In the genomic region with DNA sequence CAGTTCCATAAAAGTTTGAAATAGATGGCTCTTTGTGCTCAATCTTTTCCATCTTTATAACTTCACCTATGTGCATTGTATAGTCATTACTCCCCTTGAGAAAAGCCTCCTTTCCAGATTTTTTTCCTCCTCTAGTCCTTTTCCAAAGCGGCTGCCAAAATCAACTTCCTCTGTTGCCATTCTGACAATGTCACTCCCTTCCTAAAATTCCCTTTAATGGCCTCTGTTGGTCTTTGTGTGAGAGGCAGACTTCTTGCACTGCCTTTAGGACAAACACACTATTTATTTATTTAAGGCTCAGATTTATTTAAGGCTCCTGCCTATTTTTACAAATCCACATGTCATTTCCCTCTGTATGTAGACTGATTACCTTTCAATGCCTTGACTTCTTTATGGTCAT, we compare ENCODE assay signal across 19 cellular contexts. TPM values are rescaled to one million over a fixed set of nuclear protein-coding genes. Genes with fewer than 3 reads are reported as not detected.
A peak's percentile ranks its signal among the peaks of the same experiment; 100 is the strongest.
DNase-seq lines count a peak whose midpoint lies in the region; ATAC-seq and TF ChIP-seq lines count a peak whose summit lies in the region.
"Had no signal": no experiment of that assay in that cellular context is flagged by ENCODE, and none has a peak within 500 bp of the region (broad histone marks: within the 10 kb centered on the region; RNA-seq: fewer than 3 reads in every experiment).

No MANE protein-coding gene starts in this region.

- H3K4me1 Mint-ChIP-seq in HFFc6 (ENCODE audit: low read depth), result peaks cover 26% of the 10 kb centered on the region
- H3K4me1 Mint-ChIP-seq: stimulated activated effector memory CD8-positive, alpha-beta T cell treated with anti-CD3 and anti-CD28 coated beads, Interleukin-12 subunit alpha, Interleukin-12 subunit beta, amount 100 ng/mL, for 72 hours had no signal

- DNase-seq in HFFc6, result no peak
- peak; percentile 26 for DNase-seq in SK-MEL-5 (ENCODE audit: low read depth, low spot score)
- peak; percentile 18 for DNase-seq in foreskin melanocyte
- DNase-seq in pulmonary artery endothelial cell (ENCODE audit: low read depth, low spot score), result peak; percentile 49
- no peak for DNase-seq in NOMO-1 treated with dmso at 0.1 percent for 144 hours (lab: John Stamatoyannopoulos, UW; ENCODE audit: unreplicated experiment)
- DNase-seq in posterior vena cava (ENCODE audit: low spot score), result no peak
- DNase-seq: activated CD8-positive, alpha-beta memory T cell treated with anti-CD3 and anti-CD28 coated beads for 24 hours; cortex of kidney; hippocampal formation; MV-4-11; NCI-H2107; NCI-H526 treated with DMSO at 0.1 percent for 48 hours; RPMI8226; transverse colon had no signal

- no peaks in the 10 kb centered on the region for H3K36me3 Mint-ChIP-seq in HFFc6 (ENCODE audit: low read depth)
- H3K36me3 Mint-ChIP-seq: stimulated activated effector memory CD8-positive, alpha-beta T cell treated with anti-CD3 and anti-CD28 coated beads, Interleukin-12 subunit alpha, Interleukin-12 subunit beta, amount 100 ng/mL, for 72 hours; WTC11 had no signal

- peak overlapping the region; percentile 52 for H3K4me3 Mint-ChIP-seq in HFFc6
- H3K4me3 Mint-ChIP-seq: stimulated activated effector memory CD8-positive, alpha-beta T cell treated with anti-CD3 and anti-CD28 coated beads, Interleukin-12 subunit alpha, Interleukin-12 subunit beta, amount 100 ng/mL, for 72 hours; WTC11 had no signal

- H3K9me3 Mint-ChIP-seq in HFFc6, result no peaks in the 10 kb centered on the region
- H3K9me3 Mint-ChIP-seq: stimulated activated effector memory CD8-positive, alpha-beta T cell treated with anti-CD3 and anti-CD28 coated beads, Interleukin-12 subunit alpha, Interleukin-12 subunit beta, amount 100 ng/mL, for 72 hours had no signal

- ATAC-seq in HG02938 (IDR thresholded peaks at IDR 0.05; ENCODE audit: unreplicated experiment), result no peak
- ATAC-seq: esophagus mucosa; stimulated activated effector memory CD8-positive, alpha-beta T cell treated with anti-CD3 and anti-CD28 coated beads, Interleukin-12 subunit alpha, Interleukin-12 subunit beta, amount 100 ng/mL, for 72 hours had no signal

- H3K27ac Mint-ChIP-seq in HFFc6, result peak overlapping the region; percentile 43
- H3K27ac Mint-ChIP-seq: progenitor cell of endocrine pancreas; stimulated activated effector memory CD8-positive, alpha-beta T cell treated with anti-CD3 and anti-CD28 coated beads, Interleukin-12 subunit alpha, Interleukin-12 subunit beta, amount 100 ng/mL, for 72 hours; WTC11 had no signal

- TF ChIP-seq CTCF in HFFc6 (IDR thresholded peaks at IDR 0.05), result no peak

- in situ Hi-C loops in SK-MEL-5 (cut with HindIII; ENCODE audit: low pct_unique_long_range_greater_than_20kb, low sequenced_read_pairs), result no loop called here

- no peaks in the 10 kb centered on the region for H3K27me3 Mint-ChIP-seq in HFFc6 (ENCODE audit: insufficient read depth)
- H3K27me3 Mint-ChIP-seq: progenitor cell of endocrine pancreas had no signal

- intact Hi-C loops in posterior vena cava (cut with DNase I), result no loop called here

RNA-seq across cellular contexts. Expression of gene FRYL, which starts 21.7 kb away (rescaled TPM):
- 10 to 100 TPM; 29.0 to 32.8 (median 30.4) TPM for total RNA-seq in HFFc6 (2021; fragmentation: NEBNext Ultra II Directional; extraction: Animal tissue kit (Norgen Biotek cat#: 25700))
- total RNA-seq in SK-MEL-5 (2014; rRNA removed; shearing (Covaris generic)), result 41.6 and 43.5 TPM in 2 replicates
- polyA plus RNA-seq in SK-MEL-5 (2015; cell fraction: cytosol; rRNA removed), result 12.6 and 21.6 TPM in 2 replicates
- 46.8 and 52.9 TPM in 2 replicates for polyA plus RNA-seq in SK-MEL-5 (2015; cell fraction: nucleus; rRNA removed)
- total RNA-seq in pulmonary artery endothelial cell (90.3 and 137 TPM in 2 replicates), posterior vena cava (10 to 100 TPM; 59.6 to 73.2 TPM)

RNA-seq across cellular contexts. Expression of gene OCIAD1, which starts 29.1 kb away (rescaled TPM):
- total RNA-seq in HFFc6 (2021; fragmentation: NEBNext Ultra II Directional; extraction: Animal tissue kit (Norgen Biotek cat#: 25700)), result 100 to 1,000 TPM; 125 to 153 (median 136) TPM
- total RNA-seq in SK-MEL-5 (2014; rRNA removed; shearing (Covaris generic)), result 221 and 225 TPM in 2 replicates
- polyA plus RNA-seq in SK-MEL-5 (2015; cell fraction: cytosol; rRNA removed), result 190 and 205 TPM in 2 replicates
- 113 and 114 TPM in 2 replicates for polyA plus RNA-seq in SK-MEL-5 (2015; cell fraction: nucleus; rRNA removed)
- total RNA-seq in pulmonary artery endothelial cell, result 59.4 and 79.7 TPM in 2 replicates
- total RNA-seq in posterior vena cava, result 10 to 100 TPM; 80.6 to 90.7 TPM

Comparison
In these comparisons a context has a peak if more than half of its experiments do, and no peak if none do; other contexts are left out.
1. DNase-seq: peak in SK-MEL-5 (single experiment), foreskin melanocyte (single experiment) and pulmonary artery endothelial cell (single experiment); none in HFFc6 (single experiment), NOMO-1 treated with dmso at 0.1 percent for 144 hours (single experiment) and posterior vena cava (single experiment).